Comparison of ENCODE assay signal across 12 cellular contexts in genomic region chr17:73013816-73014663, GRCh38.
A peak's percentile ranks its signal among the peaks of the same experiment; 100 is the strongest.
DNase-seq lines count a peak whose midpoint lies in the region; ATAC-seq and TF ChIP-seq lines count a peak whose summit lies in the region.
"Had no signal": no experiment of that assay in that cellular context is flagged by ENCODE, and none has a peak within 500 bp of the region (broad histone marks: within the 10 kb centered on the region; RNA-seq: fewer than 3 reads in every experiment).

No MANE protein-coding gene starts in this region.

- no peak overlapping the region for H3K4me3 ChIP-seq in astrocyte of the cerebellum (ENCODE audit: low read depth, low read length)
- H3K4me3 ChIP-seq: tibial nerve had no signal

- no peak for TF ChIP-seq CTCF in astrocyte of the cerebellum (IDR thresholded peaks at IDR 0.05; ENCODE audit: low read depth, low read length, missing control alignments)
- TF ChIP-seq CTCF in osteocyte (IDR thresholded peaks at IDR 0.05): no peak

- no peaks in the 10 kb centered on the region for H3K27me3 Mint-ChIP-seq in osteocyte (ENCODE audit: unreplicated experiment)
- H3K27me3 Mint-ChIP-seq: dendritic cell treated with granulocyte-macrophage colony-stimulating factor and Interleukin-4, amounts not matched to agents 40 ng/mL and 50 ng/mL, for 4 days had no signal

- ATAC-seq in HG03565 (IDR thresholded peaks at IDR 0.05; ENCODE audit: unreplicated experiment): no peak

- DNase-seq in NCI-H1417 (lab: John Stamatoyannopoulos, UW): peak; percentile 28 to 70 (median 32)
- no peak for DNase-seq in NCI-H1417 treated with DMSO at 0.1 percent for 48 hours (lab: John Stamatoyannopoulos, UW)
- peak; percentile 15 for DNase-seq in M059J (ENCODE audit: low read depth)
- DNase-seq in astrocyte of the cerebellum (ENCODE audit: low read depth): peak; percentile 28
- DNase-seq in osteocyte (ENCODE audit: extremely low spot score, unreplicated experiment): peak; percentile 86
- no peak for DNase-seq in NCI-H524 treated with DMSO at 0.1 percent for 48 hours (lab: John Stamatoyannopoulos, UW)
- DNase-seq in activated CD4-positive, CD25-positive, alpha-beta regulatory T cell treated with anti-CD3 and anti-CD28 coated beads, Interleukin-2, amount 50 U/mL, for 72 hours: no peak
- DNase-seq: DND-41 had no signal

- H3K9me3 Mint-ChIP-seq in osteocyte (ENCODE audit: unreplicated experiment): peaks cover 6% of the 10 kb centered on the region

- in situ Hi-C loops in astrocyte of the cerebellum (cut with HindIII; ENCODE audit: low sequenced_read_pairs): no loop called here

- H3K4me1 Mint-ChIP-seq in osteocyte (ENCODE audit: unreplicated experiment): peaks cover 69% of the 10 kb centered on the region

- H3K36me3 Mint-ChIP-seq in osteocyte (ENCODE audit: unreplicated experiment): peaks cover 4% of the 10 kb centered on the region

- peak overlapping the region; percentile 86 for H3K27ac Mint-ChIP-seq in osteocyte (ENCODE audit: unreplicated experiment)
- H3K27ac Mint-ChIP-seq: activated T-helper 1 cell treated with anti-CD3 and anti-CD28 coated beads, Interleukin-12 subunit alpha, Interleukin-12 subunit beta, Interleukin-2, Interleukin-4 antibody, amounts not matched to agents 30 ng/mL and 10 ng/mL and 1 ng/mL, durations not matched to agents 14 hours and 24 hours and 36 hours; dendritic cell treated with granulocyte-macrophage colony-stimulating factor and Interleukin-4, amounts not matched to agents 40 ng/mL and 50 ng/mL, for 4 days had no signal

- peak overlapping the region; percentile 41 for H3K4me3 Mint-ChIP-seq in osteocyte (ENCODE audit: unreplicated experiment)
- H3K4me3 Mint-ChIP-seq: activated T-helper 1 cell treated with anti-CD3 and anti-CD28 coated beads, Interleukin-12 subunit alpha, Interleukin-12 subunit beta, Interleukin-2, Interleukin-4 antibody, amounts not matched to agents 30 ng/mL and 10 ng/mL and 1 ng/mL, durations not matched to agents 14 hours and 24 hours and 36 hours; dendritic cell treated with granulocyte-macrophage colony-stimulating factor and Interleukin-4, amounts not matched to agents 40 ng/mL and 50 ng/mL, for 4 days had no signal

Comparison
In these comparisons a context has a peak if more than half of its experiments do, and no peak if none do; other contexts are left out.
1. DNase-seq: peak in NCI-H1417 (3 of 3), M059J (single experiment), astrocyte of the cerebellum (single experiment) and osteocyte (single experiment); none in NCI-H1417 treated with DMSO at 0.1 percent for 48 hours (single experiment), NCI-H524 treated with DMSO at 0.1 percent for 48 hours (single experiment) and activated CD4-positive, CD25-positive, alpha-beta regulatory T cell treated with anti-CD3 and anti-CD28 coated beads, Interleukin-2, amount 50 U/mL, for 72 hours (single experiment).